ENCODE assay signal across 23 cellular contexts in the genomic region with DNA sequence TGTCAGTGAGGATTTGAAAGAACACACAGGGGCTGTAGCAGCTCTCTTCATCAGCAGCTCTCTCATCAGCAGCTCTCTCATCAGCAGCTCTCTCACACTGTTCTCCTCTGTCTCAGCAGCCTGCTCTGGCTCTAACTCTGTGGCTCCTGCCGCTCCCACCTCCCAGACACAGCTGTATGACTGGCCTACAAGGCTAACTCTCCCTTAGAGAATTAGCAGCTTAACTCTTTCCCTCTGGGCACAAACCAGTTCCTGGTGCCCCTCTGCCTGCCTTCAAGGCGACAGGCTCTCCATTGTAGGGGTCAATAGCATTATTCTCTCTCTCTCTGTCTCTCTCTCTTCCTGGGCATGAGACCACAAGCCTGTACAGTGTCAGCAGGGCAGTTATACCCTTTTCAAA.
DNase-seq lines count a peak whose midpoint lies in the region; ATAC-seq and TF ChIP-seq lines count a peak whose summit lies in the region.
"Had no signal": no experiment of that assay in that cellular context is flagged by ENCODE, and none has a peak within 500 bp of the region (broad histone marks: within the 10 kb centered on the region; RNA-seq: fewer than 3 reads in every experiment).

No MANE protein-coding gene starts in this region.

- BruUV-seq in Calu3 (replicated peaks; lab: Mats Ljungman, UMichigan): no TSS peak

- H3K9ac ChIP-seq in OCI-LY3 (ENCODE audit: low read length): no peak overlapping the region

- TF ChIP-seq CTCF in Calu3 (IDR thresholded peaks at IDR 0.05; ENCODE audit: unreplicated experiment) (no peak), OCI-LY3 (IDR thresholded peaks at IDR 0.05; ENCODE audit: low read depth, low read length) (no peak), progenitor cell of endocrine pancreas (IDR thresholded peaks at IDR 0.05; ENCODE audit: unreplicated experiment) (no peak), GM10266 (IDR thresholded peaks at IDR 0.05; ENCODE audit: control insufficient read depth, insufficient read depth, low read depth, missing control alignments) (no peak), right atrium auricular region (IDR thresholded peaks at IDR 0.05) (no peak)

- no peaks in the 10 kb centered on the region for H3K36me3 ChIP-seq in OCI-LY3 (replicated peaks; ENCODE audit: low read depth, low read length)
- no peaks in the 10 kb centered on the region for H3K36me3 ChIP-seq in right atrium auricular region
- H3K36me3 ChIP-seq: BE2C had no signal

- no peaks in the 10 kb centered on the region for H4K20me1 ChIP-seq in OCI-LY3 (ENCODE audit: insufficient read depth, low read length)

- peaks cover 10% of the 10 kb centered on the region for H3K4me1 Mint-ChIP-seq in Calu3 (ENCODE audit: low read depth, unreplicated experiment)
- H3K4me1 Mint-ChIP-seq in progenitor cell of endocrine pancreas (ENCODE audit: low read depth): no peaks in the 10 kb centered on the region
- H3K4me1 Mint-ChIP-seq: CD4-positive, CD25-positive, alpha-beta regulatory T cell had no signal

- CTCF ChIA-PET in Calu3 (lab: Charles Lee): no interaction called here

- H3K9me3 Mint-ChIP-seq in Calu3 (ENCODE audit: low read depth, unreplicated experiment) (no peaks in the 10 kb centered on the region), progenitor cell of endocrine pancreas (ENCODE audit: low read depth) (no peaks in the 10 kb centered on the region)
- H3K9me3 Mint-ChIP-seq: T-helper 1 cell treated with Interleukin-12 subunit alpha and Interleukin-12 subunit beta and Interleukin-4 antibody, amounts not matched to agents 30 μg/mL and 1 μg/mL, for 36 hours had no signal

- H3K27me3 ChIP-seq in OCI-LY3 (ENCODE audit: low read depth, low read length): no peaks in the 10 kb centered on the region
- no peaks in the 10 kb centered on the region for H3K27me3 ChIP-seq in right atrium auricular region
- H3K27me3 ChIP-seq: BE2C had no signal

- H3K36me3 Mint-ChIP-seq in Calu3 (ENCODE audit: insufficient read depth, unreplicated experiment): no peaks in the 10 kb centered on the region
- H3K36me3 Mint-ChIP-seq in progenitor cell of endocrine pancreas (ENCODE audit: insufficient read depth): no peaks in the 10 kb centered on the region
- H3K36me3 Mint-ChIP-seq: CD4-positive, CD25-positive, alpha-beta regulatory T cell had no signal

- H3K27me3 Mint-ChIP-seq in Calu3 (ENCODE audit: unreplicated experiment) (no peaks in the 10 kb centered on the region), progenitor cell of endocrine pancreas (no peaks in the 10 kb centered on the region)
- H3K27me3 Mint-ChIP-seq: CD4-positive, CD25-positive, alpha-beta regulatory T cell had no signal

- H3K79me2 ChIP-seq in OCI-LY3 (ENCODE audit: low read length): no peaks in the 10 kb centered on the region

- H3K4me1 ChIP-seq in OCI-LY3 (ENCODE audit: low read length) (no peaks in the 10 kb centered on the region), right atrium auricular region (no peaks in the 10 kb centered on the region)
- H3K4me1 ChIP-seq: BE2C had no signal

- H3K4me3 Mint-ChIP-seq in Calu3 (ENCODE audit: low read depth, unreplicated experiment) (no peak overlapping the region), progenitor cell of endocrine pancreas (ENCODE audit: low read depth) (no peak overlapping the region)
- H3K4me3 Mint-ChIP-seq: CD4-positive, CD25-positive, alpha-beta regulatory T cell; T-helper 1 cell treated with Interleukin-12 subunit alpha and Interleukin-12 subunit beta and Interleukin-4 antibody, amounts not matched to agents 30 μg/mL and 1 μg/mL, for 36 hours had no signal

- no peak for ATAC-seq in GM18511 (IDR thresholded peaks at IDR 0.05; ENCODE audit: unreplicated experiment)
- ATAC-seq: Right ventricle myocardium inferior had no signal

- H3K4me2 ChIP-seq in OCI-LY3 (ENCODE audit: low read length): no peak overlapping the region

- H2AFZ ChIP-seq in OCI-LY3 (ENCODE audit: low read depth, low read length): peak overlapping the region; percentile 40; the same call in 1 of the 2 replicates

- no peak overlapping the region for H3K4me3 ChIP-seq in OCI-LY3 (ENCODE audit: low read length)
- H3K4me3 ChIP-seq in right atrium auricular region: no peak overlapping the region

- no peak overlapping the region for H3K27ac ChIP-seq in OCI-LY3 (ENCODE audit: low read length)
- no peak overlapping the region for H3K27ac ChIP-seq in right atrium auricular region

- intact Hi-C loops in Calu3 (cut with micrococcal nuclease; ENCODE audit: unreplicated experiment) (no loop called here), head of caudate nucleus (cut with DNase I) (no loop called here)

- DNase-seq in Calu3 (peak; percentile 0), ELF-1 (ENCODE audit: low read depth, low spot score) (peak; percentile 12), progenitor cell of endocrine pancreas (ENCODE audit: low spot score, unreplicated experiment) (no peak), head of caudate nucleus (no peak), GM10266 (ENCODE audit: extremely low spot score) (no peak), right atrium auricular region (ENCODE audit: low spot score) (no peak)
- DNase-seq: BE2C; CD4-positive, CD25-positive, alpha-beta regulatory T cell; COR-L47; DMS 273 treated with DMSO at 0.1 percent for 48 hours; GF-D8; KG1; NCI-H1105; NCI-H146; NCI-H2029; NCI-H226; NCI-H510A treated with DMSO at 0.1 percent for 48 hours; NCI-H748 treated with DMSO at 0.1 percent for 48 hours; NK-92 treated with Interleukin-12 subunit alpha and Interleukin-12 subunit beta, amount 100 ng/mL, for 24 hours had no signal

- no peaks in the 10 kb centered on the region for H3K9me3 ChIP-seq in OCI-LY3 (ENCODE audit: insufficient read depth, low read length)
- no peaks in the 10 kb centered on the region for H3K9me3 ChIP-seq in right atrium auricular region
- H3K9me3 ChIP-seq: BE2C had no signal

- H3K27ac Mint-ChIP-seq in Calu3 (ENCODE audit: unreplicated experiment): no peak overlapping the region
- H3K27ac Mint-ChIP-seq in progenitor cell of endocrine pancreas: peak overlapping the region; percentile 30
- H3K27ac Mint-ChIP-seq: CD4-positive, CD25-positive, alpha-beta regulatory T cell; T-helper 1 cell treated with Interleukin-12 subunit alpha and Interleukin-12 subunit beta and Interleukin-4 antibody, amounts not matched to agents 30 μg/mL and 1 μg/mL, for 36 hours had no signal

Comparison
In these comparisons a context has a peak if more than half of its experiments do, and no peak if none do; other contexts are left out.
1. DNase-seq: peak in Calu3 (single experiment) and ELF-1 (single experiment); none in progenitor cell of endocrine pancreas (single experiment), head of caudate nucleus (0 of 42), GM10266 (single experiment) and right atrium auricular region (single experiment).